In genomic region chr7:45921381-45921698, GRCh38 we compare ENCODE assay signal across 9 cellular contexts. TPM values are rescaled to one million over a fixed set of nuclear protein-coding genes. Genes with fewer than 3 reads are reported as not detected.
DNase-seq lines count a peak whose midpoint lies in the region; ATAC-seq, FAIRE-seq and TF ChIP-seq lines count a peak whose summit lies in the region.
"Had no signal": no experiment of that assay in that cellular context is flagged by ENCODE, and none has a peak within 500 bp of the region (broad histone marks: within the 10 kb centered on the region; RNA-seq: fewer than 3 reads in every experiment).

No MANE protein-coding gene starts in this region.

- no peak for ATAC-seq in activated naive CD8-positive, alpha-beta T cell treated with anti-CD3 and anti-CD28 coated beads, Interleukin-2, amount 10 ng/mL, durations not matched to agents 7 days and 5 days (ENCODE audit: low read depth)
- ATAC-seq in GM21528 (IDR thresholded peaks at IDR 0.05; ENCODE audit: low FRiP score, unreplicated experiment), result no peak

- H3K27me3 ChIP-seq in iPS DF 6.9 (ENCODE audit: control insufficient read depth, insufficient read depth, low read length), result peaks cover 27% of the 10 kb centered on the region
- no peaks in the 10 kb centered on the region for H3K27me3 ChIP-seq in smooth muscle cell (ENCODE audit: low read depth)

- H3K4me2 ChIP-seq in smooth muscle cell, result peak overlapping the region; percentile 95

- H3K27ac ChIP-seq in iPS DF 6.9 (ENCODE audit: low read length), result no peak overlapping the region
- H3K27ac ChIP-seq in smooth muscle cell (ENCODE audit: low read depth), result peak overlapping the region; percentile 95

- no peak for TF ChIP-seq CTCF in smooth muscle cell (IDR thresholded peaks at IDR 0.05; ENCODE audit: borderline replicate concordance, insufficient read depth, poor library complexity, severe bottlenecking)

- no peak overlapping the region for H2AFZ ChIP-seq in smooth muscle cell (ENCODE audit: low read depth)

- FAIRE-seq in urothelium cell line (lab: Jason Lieb, UNC), result no peak

- H3K36me3 Mint-ChIP-seq in activated naive CD8-positive, alpha-beta T cell treated with anti-CD3 and anti-CD28 coated beads, Interleukin-2, amount 10 ng/mL, durations not matched to agents 7 days and 5 days, result no peaks in the 10 kb centered on the region

- peaks cover 25% of the 10 kb centered on the region for H3K79me2 ChIP-seq in smooth muscle cell (ENCODE audit: low read depth)

- no peak overlapping the region for H3K9ac ChIP-seq in smooth muscle cell (ENCODE audit: low read depth)

- H3K9me3 ChIP-seq in iPS DF 6.9 (ENCODE audit: control insufficient read depth, insufficient read depth, low read length), result no peaks in the 10 kb centered on the region
- no peaks in the 10 kb centered on the region for H3K9me3 ChIP-seq in smooth muscle cell (replicated peaks; ENCODE audit: low read depth)

- H3K9me3 Mint-ChIP-seq in activated naive CD8-positive, alpha-beta T cell treated with anti-CD3 and anti-CD28 coated beads, Interleukin-2, amount 10 ng/mL, durations not matched to agents 7 days and 5 days, result no peaks in the 10 kb centered on the region

- no peaks in the 10 kb centered on the region for H3K36me3 ChIP-seq in iPS DF 6.9 (ENCODE audit: control insufficient read depth, insufficient read depth, low read length)
- no peaks in the 10 kb centered on the region for H3K36me3 ChIP-seq in smooth muscle cell (ENCODE audit: low read depth)

- no peak overlapping the region for H3K27ac Mint-ChIP-seq in activated naive CD8-positive, alpha-beta T cell treated with anti-CD3 and anti-CD28 coated beads, Interleukin-2, amount 10 ng/mL, durations not matched to agents 7 days and 5 days

- DNase-seq in NCI-H1105 (lab: John Stamatoyannopoulos, UW) (peak; percentile 37), NCI-H1105 treated with DMSO at 0.1 percent for 48 hours (lab: John Stamatoyannopoulos, UW) (no peak), iPS DF 6.9 (ENCODE audit: low read depth, low spot score) (no peak), smooth muscle cell (lab: John Stamatoyannopoulos, UW; ENCODE audit: unreplicated experiment) (peak; percentile 61), KBM-7 (no peak), urothelium cell line (ENCODE audit: low spot score) (no peak)
- no peak for DNase-seq in activated naive CD8-positive, alpha-beta T cell treated with anti-CD3 and anti-CD28 coated beads, Interleukin-2, amount 10 ng/mL, durations not matched to agents 7 days and 5 days

- H3K4me1 Mint-ChIP-seq in activated naive CD8-positive, alpha-beta T cell treated with anti-CD3 and anti-CD28 coated beads, Interleukin-2, amount 10 ng/mL, durations not matched to agents 7 days and 5 days, result peaks cover 24% of the 10 kb centered on the region

- H4K20me1 ChIP-seq in smooth muscle cell (ENCODE audit: low read depth), result peaks cover 44% of the 10 kb centered on the region

- peaks cover 46% of the 10 kb centered on the region for H3F3A ChIP-seq in smooth muscle cell (ENCODE audit: low read depth)

- peak overlapping the region; percentile 59 for H3K4me3 Mint-ChIP-seq in activated naive CD8-positive, alpha-beta T cell treated with anti-CD3 and anti-CD28 coated beads, Interleukin-2, amount 10 ng/mL, durations not matched to agents 7 days and 5 days

- peaks cover 4% of the 10 kb centered on the region; the same call in 1 of the 2 replicates for H3K4me1 ChIP-seq in iPS DF 6.9 (ENCODE audit: control insufficient read depth, insufficient read depth, low read length)
- H3K4me1 ChIP-seq in smooth muscle cell (ENCODE audit: low read depth), result peaks cover 23% of the 10 kb centered on the region

- peaks cover 53% of the 10 kb centered on the region for H3K27me3 Mint-ChIP-seq in activated naive CD8-positive, alpha-beta T cell treated with anti-CD3 and anti-CD28 coated beads, Interleukin-2, amount 10 ng/mL, durations not matched to agents 7 days and 5 days

- no CpG with 5 or more reads among the region's 31 CpGs for whole genome bisulfite sequencing in iPS DF 6.9 (ENCODE audit: insufficient coverage, insufficient read length)
- 5% methylated on average over 17 of the region's 31 CpGs for WGBS in smooth muscle cell (ENCODE audit: low lambda C conversion rate)

- in situ Hi-C loops in KBM-7 (cut with MboI; ENCODE audit: low pct_unique_long_range_greater_than_20kb, low sequenced_read_pairs), result loop anchor here (25.0 kb wide), 2 partner anchors 391 to 1166 kb away; no protein-coding TSS in a partner anchor

- H3K4me3 ChIP-seq in iPS DF 6.9 (ENCODE audit: low read length), result peak overlapping the region; percentile 65; the same call in 1 of the 2 replicates
- H3K4me3 ChIP-seq in smooth muscle cell, result peak overlapping the region; percentile 70

- POLR2A ChIA-PET in activated naive CD8-positive, alpha-beta T cell treated with anti-CD3 and anti-CD28 coated beads, Interleukin-2, amount 10 ng/mL, durations not matched to agents 7 days and 5 days (lab: Charles Lee), result interaction anchor here (2.9 kb wide), 1 partner anchor 19 kb away, joined by 10 read pairs; no protein-coding TSS in a partner anchor

RNA-seq across cellular contexts. Expression of gene IGFBP3, which starts 0.3 kb away (rescaled TPM):
- total RNA-seq in activated naive CD8-positive, alpha-beta T cell treated with anti-CD3 and anti-CD28 coated beads, Interleukin-2, amount 10 ng/mL, durations not matched to agents 7 days and 5 days, result 10 to 100 TPM in 1 of 2 experiments, 1 to 10 TPM in 1; 7.8 to 12.5 TPM
- 4,025 and 5,098 TPM in 2 replicates for total RNA-seq in smooth muscle cell
- polyA plus RNA-seq in smooth muscle cell, result 1,776 and 1,956 TPM in 2 replicates

RNA-seq across cellular contexts. Expression of gene IGFBP1, which starts 33.1 kb away (rescaled TPM):
- not detected for total RNA-seq in activated naive CD8-positive, alpha-beta T cell treated with anti-CD3 and anti-CD28 coated beads, Interleukin-2, amount 10 ng/mL, durations not matched to agents 7 days and 5 days
- total RNA-seq in smooth muscle cell, result not detected in 2 replicates
- polyA plus RNA-seq in smooth muscle cell, result 0.31 TPM in 1 of 2 replicates, not detected in the other
- total RNA-seq: T-helper 2 cell treated with Interferon-gamma antibody and Interleukin-4, amounts not matched to agents 100 ng/mL and 5 ng/mL, for 36 hours had no signal

RNA-seq across cellular contexts. Expression of gene CCDC201, which starts 48.5 kb away (rescaled TPM):
- total RNA-seq in activated naive CD8-positive, alpha-beta T cell treated with anti-CD3 and anti-CD28 coated beads, Interleukin-2, amount 10 ng/mL, durations not matched to agents 7 days and 5 days, result not detected
- total RNA-seq in smooth muscle cell, result not detected in 2 replicates
- not detected in 2 replicates for polyA plus RNA-seq in smooth muscle cell
- total RNA-seq: T-helper 2 cell treated with Interferon-gamma antibody and Interleukin-4, amounts not matched to agents 100 ng/mL and 5 ng/mL, for 36 hours had no signal

Comparison
In these comparisons a context has a peak if more than half of its experiments do, and no peak if none do; other contexts are left out.
1. DNase-seq: peak in NCI-H1105 (single experiment) and smooth muscle cell (single experiment); none in NCI-H1105 treated with DMSO at 0.1 percent for 48 hours (single experiment), activated naive CD8-positive, alpha-beta T cell treated with anti-CD3 and anti-CD28 coated beads, Interleukin-2, amount 10 ng/mL, durations not matched to agents 7 days and 5 days (single experiment), iPS DF 6.9 (single experiment), KBM-7 (single experiment) and urothelium cell line (single experiment).
2. RNA of gene IGFBP3, which starts 0.3 kb away (total RNA-seq): 4,025 to 5,098 TPM in smooth muscle cell; 7.8 to 12.5 TPM in activated naive CD8-positive, alpha-beta T cell treated with anti-CD3 and anti-CD28 coated beads, Interleukin-2, amount 10 ng/mL, durations not matched to agents 7 days and 5 days; every median in the first group is over 100 times any median in the second.